In genomic region chr4:47531241-47531953, GRCh38 we compare ENCODE assay signal across 9 cellular contexts. TPM values are rescaled to one million over a fixed set of nuclear protein-coding genes. Genes with fewer than 3 reads are reported as not detected.
DNase-seq lines count a peak whose midpoint lies in the region; ATAC-seq, FAIRE-seq and TF ChIP-seq lines count a peak whose summit lies in the region.
"Had no signal": no experiment of that assay in that cellular context is flagged by ENCODE, and none has a peak within 500 bp of the region (broad histone marks: within the 10 kb centered on the region; RNA-seq: fewer than 3 reads in every experiment).

No MANE protein-coding gene starts in this region.

- TF ChIP-seq CTCF in AG04450 (IDR thresholded peaks at IDR 0.05; ENCODE audit: low read depth, low read length) (no peak), breast epithelium (IDR thresholded peaks at IDR 0.05) (no peak), lung (IDR thresholded peaks at IDR 0.05; ENCODE audit: control extremely low read depth, extremely low read depth) (no peak)

- no peak overlapping the region for H3K9ac ChIP-seq in stomach smooth muscle (ENCODE audit: low read length in 2 of 2)

- H3K4me1 ChIP-seq in breast epithelium (no peaks in the 10 kb centered on the region), lung (ENCODE audit: control insufficient read depth in 2 of 2, insufficient read depth in 2 of 2, low read length in 2 of 2) (peaks cover 2 to 11% of the 10 kb centered on the region in 2 donors), stomach smooth muscle (ENCODE audit: control insufficient read depth, insufficient read depth, low read length) (peaks cover 6% of the 10 kb centered on the region)

- H3K4me3 ChIP-seq in AG04450 (ENCODE audit: low read depth, low read length), result no peak overlapping the region
- H3K4me3 ChIP-seq in breast epithelium, result no peak overlapping the region
- H3K4me3 ChIP-seq in lung, result no peak overlapping the region
- H3K4me3 ChIP-seq in stomach smooth muscle (ENCODE audit: low read length in 2 of 2), result no peak overlapping the region

- CTCF ChIA-PET in AG04450 (lab: Charles Lee), result interaction anchor here (0.7 to 1.5 kb wide), 3 partner anchors 32 to 402 kb away, joined by 3 to 4 read pairs (median 3); no protein-coding TSS in a partner anchor

- no peaks in the 10 kb centered on the region for H3K9me3 ChIP-seq in AG04450 (ENCODE audit: control insufficient read depth, insufficient read depth, low read length)
- H3K9me3 ChIP-seq in breast epithelium, result peaks cover 0 to 11% of the 10 kb centered on the region in 2 donors
- H3K9me3 ChIP-seq in lung (ENCODE audit: control insufficient read depth in 2 of 2, insufficient read depth in 1 of 2, low read length in 1 of 2), result no peaks in the 10 kb centered on the region
- no peaks in the 10 kb centered on the region for H3K9me3 ChIP-seq in stomach smooth muscle (ENCODE audit: control insufficient read depth in 2 of 2, low read length in 2 of 2)

- H3K27ac ChIP-seq in AG04450 (ENCODE audit: low read depth, low read length), result peak overlapping the region; percentile 86
- H3K27ac ChIP-seq in breast epithelium, result peak overlapping the region; percentile 15 to 67
- H3K27ac ChIP-seq in lung (ENCODE audit: low read depth in 1 of 2, low read length in 1 of 2), result peak overlapping the region; percentile 12 to 74
- H3K27ac ChIP-seq in stomach smooth muscle (ENCODE audit: low read length), result peak overlapping the region; percentile 6

- DNase-seq in AG04450 (ENCODE audit: low read depth, low spot score), result peak; percentile 47
- DNase-seq in GM19239 (ENCODE audit: insufficient read length, low spot score), result peak; percentile 33
- peak; percentile 5 for DNase-seq in SW480 (ENCODE audit: low spot score)
- DNase-seq in breast epithelium (ENCODE audit: low spot score in 2 of 2), result peak in 1 of 2 donors; percentile 50
- DNase-seq in lung (ENCODE audit: low spot score), result no peak
- DNase-seq in NCI-H1694 (lab: John Stamatoyannopoulos, UW), result no peak

- intact Hi-C loops in breast epithelium (cut with DNase I; ENCODE audit: low total_unique reads), result no loop called here

- H3K36me3 ChIP-seq in breast epithelium (peaks cover 3% of the 10 kb centered on the region), lung (ENCODE audit: control insufficient read depth in 2 of 2, insufficient read depth in 2 of 2, low read length in 2 of 2) (peaks cover 3 to 11% of the 10 kb centered on the region in 2 donors), stomach smooth muscle (ENCODE audit: control insufficient read depth in 2 of 2, insufficient read depth in 2 of 2, low read length in 2 of 2) (peaks cover 2 to 7% of the 10 kb centered on the region in 2 donors)

- no peak for TF ChIP-seq POLR2A in breast epithelium (IDR thresholded peaks at IDR 0.05)

- WGBS in lung, 2 donors, result 3 to 33% methylated on average over 2 of the region's 2 CpGs

- peak; percentile 98 for FAIRE-seq in GM19239 (lab: Jason Lieb, UNC)
- FAIRE-seq: islet of Langerhans had no signal

- ATAC-seq in HG03159 (IDR thresholded peaks at IDR 0.05; ENCODE audit: unreplicated experiment) (peak; percentile 96), lung (ENCODE audit: insufficient read depth, low FRiP score) (peak; percentile 80)

- POLR2A ChIA-PET in AG04450 (lab: Yijun Ruan, JAX), result no interaction called here

- no peaks in the 10 kb centered on the region for H3K27me3 ChIP-seq in AG04450 (ENCODE audit: control insufficient read depth, insufficient read depth, low read length)
- H3K27me3 ChIP-seq in breast epithelium, result no peaks in the 10 kb centered on the region
- H3K27me3 ChIP-seq in lung (ENCODE audit: control insufficient read depth, insufficient read depth), result no peaks in the 10 kb centered on the region
- H3K27me3 ChIP-seq in stomach smooth muscle (ENCODE audit: control insufficient read depth in 1 of 2, insufficient read depth in 2 of 2, low read length in 2 of 2), result no peaks in the 10 kb centered on the region

RNA-seq across cellular contexts. Expression of gene ATP10D, which starts 46.3 kb away (rescaled TPM):
- polyA plus RNA-seq in AG04450 (2011; rRNA removed) (44.5 and 48.2 TPM in 2 replicates), lung (1 to 10 TPM; 3.1 to 8.2 TPM)
- 106 and 134 TPM in 2 replicates for polyA minus RNA-seq in AG04450 (2011; rRNA and poly(A)+ RNA removed)
- total RNA-seq in breast epithelium (10 to 100 TPM; 13.3 to 26.2 (median 15.7) TPM), lung (10 to 100 TPM; 21.7 to 34.9 TPM)

Comparison
In these comparisons a context has a peak if more than half of its experiments do, and no peak if none do; other contexts are left out.
1. DNase-seq: peak in AG04450 (single experiment), GM19239 (single experiment) and SW480 (single experiment); none in lung (single experiment) and NCI-H1694 (single experiment).
2. H3K27ac ChIP-seq: peak in every context shown above with its lines; median percentile 86 in AG04450; 43 in lung; 41 in breast epithelium; 6 in stomach smooth muscle.